8 cellular contexts compared by ENCODE assay signal in the genomic region with DNA sequence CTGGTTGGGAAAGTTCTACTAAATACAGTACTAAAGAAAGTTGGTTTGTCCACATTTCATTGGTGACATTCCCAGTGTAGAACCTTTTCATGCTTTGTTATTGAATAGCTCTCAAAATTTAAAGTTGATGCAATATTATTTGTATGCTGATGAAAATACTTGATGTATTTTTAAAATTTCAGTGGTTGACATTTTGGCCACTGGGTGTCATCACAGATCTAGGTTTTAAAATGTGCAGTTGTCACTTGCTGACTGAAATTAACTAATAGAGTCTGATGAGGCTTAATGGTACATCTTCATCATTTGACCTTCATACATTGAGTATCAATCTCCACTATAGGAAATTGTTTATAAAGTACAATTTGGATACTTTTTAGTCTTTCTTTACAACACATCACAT. TPM values are rescaled to one million over a fixed set of nuclear protein-coding genes. Genes with fewer than 3 reads are reported as not detected.
A peak's percentile ranks its signal among the peaks of the same experiment; 100 is the strongest.
DNase-seq lines count a peak whose midpoint lies in the region; ATAC-seq, FAIRE-seq and TF ChIP-seq lines count a peak whose summit lies in the region.

No MANE protein-coding gene starts in this region.

- TF ChIP-seq CTCF in MM.1S (IDR thresholded peaks at IDR 0.05; ENCODE audit: low read length) (peak; percentile 51), ascending aorta (IDR thresholded peaks at IDR 0.05) (peak in 2 of 3 experiments; percentile 50 to 52)

- no peak for ATAC-seq in HG03039 (IDR thresholded peaks at IDR 0.05; ENCODE audit: unreplicated experiment)

- no peaks in the 10 kb centered on the region for H4K20me1 ChIP-seq in MM.1S (ENCODE audit: insufficient read depth, low read length)

- peak; percentile 24 for DNase-seq in NCI-H82 (lab: John Stamatoyannopoulos, UW)
- no peak for DNase-seq in NCI-H82 treated with DMSO at 0.1 percent for 48 hours (lab: John Stamatoyannopoulos, UW; ENCODE audit: unreplicated experiment)
- DNase-seq in MM.1S, result peak; percentile 48
- no peak for DNase-seq in ascending aorta (ENCODE audit: low spot score in 2 of 2)
- DNase-seq in activated CD8-positive, alpha-beta memory T cell treated with anti-CD3 and anti-CD28 coated beads, Interleukin-2, amount 50 U/mL, for 4 hours, result no peak
- DNase-seq in GM19239 (ENCODE audit: insufficient read length, low spot score), result no peak

- H3K27ac ChIP-seq in MM.1S (ENCODE audit: low read length) (no peak overlapping the region), ascending aorta (no peak overlapping the region)

- H3K4me1 ChIP-seq in MM.1S (ENCODE audit: low read length) (no peaks in the 10 kb centered on the region), ascending aorta (no peaks in the 10 kb centered on the region)

- H3K27me3 ChIP-seq in MM.1S (replicated peaks; ENCODE audit: insufficient read depth, low read length), result no peaks in the 10 kb centered on the region
- no peaks in the 10 kb centered on the region for H3K27me3 ChIP-seq in ascending aorta

- no peak overlapping the region for H3K9ac ChIP-seq in MM.1S (ENCODE audit: low read length)

- no peak overlapping the region for H2AFZ ChIP-seq in MM.1S (ENCODE audit: low read length)

- H3F3A ChIP-seq in MM.1S (ENCODE audit: insufficient read depth, low read length), result no peaks in the 10 kb centered on the region

- H3K9me3 ChIP-seq in MM.1S (replicated peaks; ENCODE audit: insufficient read depth, low read length), result no peaks in the 10 kb centered on the region; the same call in 1 of the 2 replicates
- H3K9me3 ChIP-seq in ascending aorta, result no peaks in the 10 kb centered on the region

- intact Hi-C loops in ascending aorta (cut with DNase I), result loop anchor here (1.0 kb wide), 2 partner anchors 251 to 360 kb away; a partner anchor contains a TSS

- no peaks in the 10 kb centered on the region for H3K9me2 ChIP-seq in MM.1S (replicated peaks; ENCODE audit: insufficient read depth, low read length)

- no peaks in the 10 kb centered on the region for H3K79me2 ChIP-seq in MM.1S (ENCODE audit: low read length)

- H3K4me3 ChIP-seq in MM.1S (ENCODE audit: low read length) (no peak overlapping the region), ascending aorta (no peak overlapping the region)

- FAIRE-seq in islet of Langerhans (lab: Jason Lieb, UNC) (peak; percentile 99), GM19239 (lab: Jason Lieb, UNC) (no peak)

- H3K4me2 ChIP-seq in MM.1S (ENCODE audit: low read depth, low read length), result no peak overlapping the region

- no peaks in the 10 kb centered on the region for H3K36me3 ChIP-seq in MM.1S (replicated peaks; ENCODE audit: insufficient read depth, low read length)
- no peaks in the 10 kb centered on the region for H3K36me3 ChIP-seq in ascending aorta

RNA-seq across cellular contexts. Expression of a gene that starts 37.1 kb away (rescaled TPM):
- total RNA-seq in ascending aorta, result 13.7 TPM

Comparison
In these comparisons a context has a peak if more than half of its experiments do, and no peak if none do; other contexts are left out.
1. DNase-seq: peak in NCI-H82 (single experiment) and MM.1S (single experiment); none in NCI-H82 treated with DMSO at 0.1 percent for 48 hours (single experiment), ascending aorta (0 of 2), activated CD8-positive, alpha-beta memory T cell treated with anti-CD3 and anti-CD28 coated beads, Interleukin-2, amount 50 U/mL, for 4 hours (single experiment) and GM19239 (single experiment).